ENCODE assay signal across 1 cellular context in genomic region chr1:205631727-205632373, GRCh38.
A peak's percentile ranks its signal among the peaks of the same experiment; 100 is the strongest.
TF ChIP-seq lines count a peak whose summit lies in the region.

TSS of gene ELK4 (minus strand) at chr1:205632011. CDS start at chr1:205623882, 8,129 bp downstream.

TF ChIP-seq in A549, 52 proteins besides CTCF, POLR2A, EP300 and RAD21 (continued from another document):
- peak; percentile 73 for TF ChIP-seq SMC3 (IDR thresholded peaks at IDR 0.05)
- no peak for TF ChIP-seq ZNF302 (CRISPR knock-in tag; IDR thresholded peaks at IDR 0.05)
- no peak for TF ChIP-seq CHD4 (IDR thresholded peaks at IDR 0.05; ENCODE audit: borderline replicate concordance)
- no peak for TF ChIP-seq CHD2 (IDR thresholded peaks at IDR 0.05; ENCODE audit: low read length, partially characterized antibody)
- TF ChIP-seq KDM1A (IDR thresholded peaks at IDR 0.05; ENCODE audit: low read depth), result no peak
